28 cellular contexts compared by ENCODE assay signal in the genomic region with DNA sequence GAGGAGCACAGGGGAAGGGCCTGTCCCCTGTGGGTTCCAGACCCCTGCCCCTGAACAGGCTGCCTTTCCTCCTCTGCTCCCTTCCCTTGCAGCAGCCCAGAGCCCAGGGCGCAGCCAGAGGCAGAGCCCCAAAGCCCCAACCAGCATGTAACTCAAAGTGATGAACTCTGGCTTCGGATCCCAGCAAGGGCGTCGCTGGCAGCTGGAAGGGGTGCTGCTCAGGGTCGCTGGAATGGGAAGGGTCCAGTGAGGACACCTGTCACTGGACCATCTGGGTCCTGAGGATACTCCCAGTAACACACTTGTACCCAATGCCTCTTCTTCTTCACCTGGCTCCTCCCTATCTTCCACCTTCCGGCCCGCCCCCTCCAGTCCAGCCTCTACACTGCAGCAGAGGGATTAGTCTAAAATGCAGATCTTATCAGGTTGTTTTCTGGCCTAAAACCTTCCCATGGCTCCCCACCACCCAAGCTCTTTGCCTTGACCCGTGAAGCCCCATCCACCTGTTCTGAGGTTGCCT.
"Had no signal": no experiment of that assay in that cellular context is flagged by ENCODE, and none has a peak within 500 bp of the region (broad histone marks: within the 10 kb centered on the region; RNA-seq: fewer than 3 reads in every experiment).

No MANE protein-coding gene starts in this region.

- H3K27ac Mint-ChIP-seq: stimulated activated effector memory CD8-positive, alpha-beta T cell treated with anti-CD3 and anti-CD28 coated beads, Interleukin-12 subunit alpha, Interleukin-12 subunit beta, amount 100 ng/mL, for 72 hours; stimulated activated memory B cell treated with anti-CD40 and anti-IgM and Interleukin-4, amounts not matched to agents 10 μg/mL and 1 μg/mL and 100 μg/mL, for 72 hours; stimulated activated naive B cell treated with anti-CD40 and anti-IgM and Interleukin-4, amounts not matched to agents 10 μg/mL and 1 μg/mL and 100 μg/mL, for 72 hours; stimulated activated naive CD8-positive, alpha-beta T cell treated with anti-CD3 and anti-CD28 coated beads, Interleukin-15, amount 100 ng/mL, for 72 hours; stimulated activated naive CD8-positive, alpha-beta T cell treated with anti-CD3 and anti-CD28 coated beads, Interleukin-15, Interleukin-2, amounts not matched to agents 100 ng/mL and 50 ng/mL, for 24 hours; type B pancreatic cell had no signal

- H3K4me3 ChIP-seq: stomach, suprapubic skin, testis, thoracic aorta, thyroid gland, tibial artery, tibial nerve, transverse colon, upper lobe of left lung, upper lobe of right lung, uterus, vagina had no signal

- H3K4me1 ChIP-seq: testis, uterus had no signal

- DNase-seq: stimulated activated CD4-positive, alpha-beta T cell treated with anti-CD3 and anti-CD28 coated beads, Interleukin-2, amount 100 ng/mL, for 48 hours; stimulated activated CD4-positive, alpha-beta T cell treated with anti-CD3 and anti-CD28 coated beads, Interleukin-4, amount 100 ng/mL, for 1 hour; stimulated activated CD4-positive, alpha-beta T cell treated with anti-CD3 and anti-CD28 coated beads, Interleukin-4, amount 100 ng/mL, for 24 hours; stimulated activated CD4-positive, alpha-beta T cell treated with anti-CD3 and anti-CD28 coated beads, Interleukin-4, amount 100 ng/mL, for 4 hours; stimulated activated CD8-positive, alpha-beta memory T cell treated with anti-CD3 and anti-CD28 coated beads, Interleukin-4, amount 100 ng/mL, for 48 hours; stimulated activated naive B cell treated with anti-CD40 and anti-IgM and Interleukin-4, amounts not matched to agents 10 μg/mL and 1 μg/mL and 100 μg/mL, for 72 hours; stimulated activated naive CD4-positive, alpha-beta T cell; stimulated activated naive CD4-positive, alpha-beta T cell treated with Interleukin-2 at 50 U/mL for 16 hours; stimulated activated naive CD8-positive, alpha-beta T cell treated with anti-CD3 and anti-CD28 coated beads, Interleukin-15, amount 100 ng/mL, for 72 hours; stimulated activated naive CD8-positive, alpha-beta T cell treated with anti-CD3 and anti-CD28 coated beads, Interleukin-15, Interleukin-2, amounts not matched to agents 100 U/mL and 50 U/mL, for 24 hours; stomach; substantia nigra; testis; thyroid gland; tibial artery; transverse colon; trophoblast cell; upper lobe of left lung; upper lobe of right lung; uterus had no signal

- H3K27me3 ChIP-seq: testis, thyroid gland, uterus, vagina had no signal

- H3K27ac ChIP-seq: stomach, suprapubic skin, testis, thoracic aorta, thyroid gland, tibial artery, tibial nerve, transverse colon, upper lobe of left lung, upper lobe of right lung, uterus, vagina had no signal

- H3K4me1 Mint-ChIP-seq: stimulated activated memory B cell treated with anti-CD40 and anti-IgM and Interleukin-4, amounts not matched to agents 10 μg/mL and 1 μg/mL and 100 μg/mL, for 72 hours; stimulated activated naive B cell treated with anti-CD40 and anti-IgM and Interleukin-4, amounts not matched to agents 10 μg/mL and 1 μg/mL and 100 μg/mL, for 72 hours; stimulated activated naive CD8-positive, alpha-beta T cell treated with anti-CD3 and anti-CD28 coated beads, Interleukin-15, amount 100 ng/mL, for 72 hours had no signal

- H3K9me3 ChIP-seq: stomach, suprapubic skin, testis, thoracic aorta, thyroid gland, tibial artery, tibial nerve, transverse colon, upper lobe of left lung, upper lobe of right lung, uterus, vagina had no signal

- H3K4me3 Mint-ChIP-seq: stimulated activated effector memory CD8-positive, alpha-beta T cell treated with anti-CD3 and anti-CD28 coated beads, Interleukin-12 subunit alpha, Interleukin-12 subunit beta, amount 100 ng/mL, for 72 hours; stimulated activated memory B cell treated with anti-CD40 and anti-IgM and Interleukin-4, amounts not matched to agents 10 μg/mL and 1 μg/mL and 100 μg/mL, for 72 hours; stimulated activated naive B cell treated with anti-CD40 and anti-IgM and Interleukin-4, amounts not matched to agents 10 μg/mL and 1 μg/mL and 100 μg/mL, for 72 hours; stimulated activated naive CD8-positive, alpha-beta T cell treated with anti-CD3 and anti-CD28 coated beads, Interleukin-15, amount 100 ng/mL, for 72 hours; stimulated activated naive CD8-positive, alpha-beta T cell treated with anti-CD3 and anti-CD28 coated beads, Interleukin-15, Interleukin-2, amounts not matched to agents 100 ng/mL and 50 ng/mL, for 24 hours; type B pancreatic cell had no signal

- H3K36me3 ChIP-seq: stomach, suprapubic skin, thoracic aorta, thyroid gland, tibial artery, tibial nerve, transverse colon, upper lobe of left lung, upper lobe of right lung, uterus, vagina had no signal

- ATAC-seq: stimulated activated effector memory CD8-positive, alpha-beta T cell treated with anti-CD3 and anti-CD28 coated beads, Interleukin-12 subunit alpha, Interleukin-12 subunit beta, amount 100 ng/mL, for 72 hours; stimulated activated memory B cell treated with anti-CD40 and anti-IgM and Interleukin-4, amounts not matched to agents 10 μg/mL and 1 μg/mL and 100 μg/mL, for 72 hours; stimulated activated naive B cell treated with anti-CD40 and anti-IgM and Interleukin-4, amounts not matched to agents 10 μg/mL and 1 μg/mL and 100 μg/mL, for 72 hours; stimulated activated naive CD8-positive, alpha-beta T cell treated with anti-CD3 and anti-CD28 coated beads, Interleukin-15, amount 100 ng/mL, for 72 hours; stimulated activated naive CD8-positive, alpha-beta T cell treated with anti-CD3 and anti-CD28 coated beads, Interleukin-15, Interleukin-2, amounts not matched to agents 100 U/mL and 50 U/mL, for 24 hours; upper lobe of right lung had no signal

- H3K9me3 Mint-ChIP-seq: stimulated activated effector memory CD8-positive, alpha-beta T cell treated with anti-CD3 and anti-CD28 coated beads, Interleukin-12 subunit alpha, Interleukin-12 subunit beta, amount 100 ng/mL, for 72 hours; stimulated activated memory B cell treated with anti-CD40 and anti-IgM and Interleukin-4, amounts not matched to agents 10 μg/mL and 1 μg/mL and 100 μg/mL, for 72 hours; stimulated activated naive B cell treated with anti-CD40 and anti-IgM and Interleukin-4, amounts not matched to agents 10 μg/mL and 1 μg/mL and 100 μg/mL, for 72 hours; stimulated activated naive CD8-positive, alpha-beta T cell treated with anti-CD3 and anti-CD28 coated beads, Interleukin-15, amount 100 ng/mL, for 72 hours; stimulated activated naive CD8-positive, alpha-beta T cell treated with anti-CD3 and anti-CD28 coated beads, Interleukin-15, Interleukin-2, amounts not matched to agents 100 ng/mL and 50 ng/mL, for 24 hours; type B pancreatic cell had no signal

- H3K36me3 Mint-ChIP-seq: stimulated activated effector memory CD8-positive, alpha-beta T cell treated with anti-CD3 and anti-CD28 coated beads, Interleukin-12 subunit alpha, Interleukin-12 subunit beta, amount 100 ng/mL, for 72 hours; stimulated activated memory B cell treated with anti-CD40 and anti-IgM and Interleukin-4, amounts not matched to agents 10 μg/mL and 1 μg/mL and 100 μg/mL, for 72 hours; stimulated activated naive B cell treated with anti-CD40 and anti-IgM and Interleukin-4, amounts not matched to agents 10 μg/mL and 1 μg/mL and 100 μg/mL, for 72 hours; type B pancreatic cell had no signal
